Comparison of ENCODE assay signal across 8 cellular contexts in the genomic region with DNA sequence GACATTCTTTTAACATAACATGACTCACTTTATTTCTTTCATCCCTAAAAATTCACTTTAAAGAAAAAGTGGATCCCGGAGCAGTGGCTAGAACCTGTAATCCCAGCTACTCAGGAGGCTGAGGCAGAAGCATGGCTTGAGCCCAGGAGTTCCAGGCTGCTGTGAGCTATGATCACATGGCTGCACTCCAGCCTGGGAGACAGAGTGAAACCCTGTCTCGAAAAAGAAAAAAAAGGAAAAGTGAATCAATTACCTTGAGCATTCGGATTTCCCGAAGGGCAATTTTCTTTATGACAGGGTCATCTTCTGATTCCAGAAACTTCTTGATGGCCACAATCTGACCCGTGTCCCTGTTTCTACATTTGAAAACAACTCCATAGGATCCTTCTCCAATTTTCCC. TPM values are rescaled to one million over a fixed set of nuclear protein-coding genes. Genes with fewer than 3 reads are reported as not detected.
DNase-seq lines count a peak whose midpoint lies in the region; ATAC-seq and TF ChIP-seq lines count a peak whose summit lies in the region.

No MANE protein-coding gene starts in this region.

- DNase-seq in HFF-Myc (ENCODE audit: extremely low read depth, low read depth) (no peak), mammary epithelial cell (no peak), mesenteric fat pad (ENCODE audit: low spot score) (no peak)
- DNase-seq in activated CD4-positive, CD25-positive, alpha-beta regulatory T cell treated with anti-CD3 and anti-CD28 coated beads, Interleukin-2, amount 50 U/mL, for 72 hours: no peak

- 100% methylated on average over 5 of the region's 5 CpGs for WGBS in mammary epithelial cell (ENCODE audit: low coverage, missing lambda C conversion rate)

- intact Hi-C loops in mammary epithelial cell (cut with micrococcal nuclease): loop anchor here (5.0 kb wide), 1 partner anchor 33 kb away; no protein-coding TSS in a partner anchor

- no TSS peak for BruUV-seq in mammary epithelial cell (replicated peaks; lab: Mats Ljungman, UMichigan)

- no peak for TF ChIP-seq CTCF in 22Rv1 (IDR thresholded peaks at IDR 0.05)
- TF ChIP-seq CTCF in HFF-Myc (IDR thresholded peaks at IDR 0.05; ENCODE audit: low read depth, low read length, missing control alignments): no peak
- TF ChIP-seq CTCF in mammary epithelial cell (conservative IDR thresholded peaks at IDR 0.05 in 1 of 2, IDR thresholded peaks at IDR 0.05 in 1 of 2; ENCODE audit: extremely low read depth in 1 of 2, insufficient read depth in 1 of 2, low read depth in 1 of 2, low read length in 2 of 2): no peak

- no peak overlapping the region for H2AFZ ChIP-seq in mammary epithelial cell (ENCODE audit: low read depth, low read length)

- in situ Hi-C loops in mammary epithelial cell (cut with MboI; ENCODE audit: low sequenced_read_pairs in 2 of 2): no loop called here

- no peak overlapping the region for H3K9ac ChIP-seq in mammary epithelial cell (ENCODE audit: insufficient read depth, low read length)

- peak overlapping the region; percentile 93; the same call in 1 of the 2 replicates for H3K27ac ChIP-seq in 22Rv1
- H3K27ac ChIP-seq in mammary epithelial cell (ENCODE audit: insufficient read depth, low read depth, low read length): no peak overlapping the region
- no peak overlapping the region for H3K27ac ChIP-seq in muscle layer of duodenum (ENCODE audit: low read length)

- no peak for ATAC-seq in GM18907 (IDR thresholded peaks at IDR 0.05; ENCODE audit: unreplicated experiment)
- no peak for ATAC-seq in GM21576 (IDR thresholded peaks at IDR 0.05; ENCODE audit: unreplicated experiment)

- peaks cover 5% of the 10 kb centered on the region for H3K79me2 ChIP-seq in mammary epithelial cell (ENCODE audit: insufficient read depth, low read length)

- H3K4me1 ChIP-seq in mammary epithelial cell (ENCODE audit: insufficient read depth, low read length): peaks cover 12% of the 10 kb centered on the region
- peaks cover 5 to 10% of the 10 kb centered on the region in 2 donors for H3K4me1 ChIP-seq in muscle layer of duodenum (ENCODE audit: control insufficient read depth in 1 of 2, insufficient read depth in 2 of 2, low read length in 2 of 2)

- dilution Hi-C loops in mammary epithelial cell (cut with HindIII; ENCODE audit: low sequenced_read_pairs): no loop called here

- no peaks in the 10 kb centered on the region for H3K9me3 ChIP-seq in mammary epithelial cell (replicated peaks; ENCODE audit: insufficient read depth, low read length)
- no peaks in the 10 kb centered on the region for H3K9me3 ChIP-seq in muscle layer of duodenum (ENCODE audit: control insufficient read depth in 1 of 2, low read length in 2 of 2)

- no peaks in the 10 kb centered on the region for H4K20me1 ChIP-seq in mammary epithelial cell (ENCODE audit: insufficient read depth, low read length)

- H3K36me3 ChIP-seq in mammary epithelial cell (ENCODE audit: insufficient read depth, low read length) (no peaks in the 10 kb centered on the region), muscle layer of duodenum (ENCODE audit: control insufficient read depth in 1 of 2, insufficient read depth in 2 of 2, low read length in 2 of 2) (no peaks in the 10 kb centered on the region)

- H3K4me3 ChIP-seq in HFF-Myc (replicated peaks; ENCODE audit: low read depth, low read length) (peak overlapping the region; percentile 67), mammary epithelial cell (replicated peaks in 1 of 3; ENCODE audit: insufficient read depth in 1 of 3, low read depth in 2 of 3, low read length in 3 of 3) (peak overlapping the region in 2 of 3 experiments; percentile 7 to 67), muscle layer of duodenum (ENCODE audit: low read depth in 1 of 2, low read length in 2 of 2) (peak overlapping the region; percentile 42 to 84)

- peak overlapping the region; percentile 89 for H3K4me2 ChIP-seq in mammary epithelial cell (ENCODE audit: insufficient read depth, low read depth, low read length)

- H3K27me3 ChIP-seq in mammary epithelial cell (ENCODE audit: insufficient read depth, low read length) (no peaks in the 10 kb centered on the region), muscle layer of duodenum (ENCODE audit: low read depth, low read length) (no peaks in the 10 kb centered on the region)

- CTCF ChIA-PET in mammary epithelial cell (lab: Charles Lee; ENCODE audit: low non-redundant PET): no interaction called here

RNA-seq across cellular contexts. Expression of a gene that starts 1.2 kb away (rescaled TPM):
- total RNA-seq in mammary epithelial cell (10 to 100 TPM; 13.7 to 14.1 TPM), mesenteric fat pad (26.2 TPM)
- 3.1 TPM for polyA plus RNA-seq in mammary epithelial cell
- 7.6 TPM for polyA minus RNA-seq in mammary epithelial cell
